ENCODE assay signal across 9 cellular contexts in the genomic region with DNA sequence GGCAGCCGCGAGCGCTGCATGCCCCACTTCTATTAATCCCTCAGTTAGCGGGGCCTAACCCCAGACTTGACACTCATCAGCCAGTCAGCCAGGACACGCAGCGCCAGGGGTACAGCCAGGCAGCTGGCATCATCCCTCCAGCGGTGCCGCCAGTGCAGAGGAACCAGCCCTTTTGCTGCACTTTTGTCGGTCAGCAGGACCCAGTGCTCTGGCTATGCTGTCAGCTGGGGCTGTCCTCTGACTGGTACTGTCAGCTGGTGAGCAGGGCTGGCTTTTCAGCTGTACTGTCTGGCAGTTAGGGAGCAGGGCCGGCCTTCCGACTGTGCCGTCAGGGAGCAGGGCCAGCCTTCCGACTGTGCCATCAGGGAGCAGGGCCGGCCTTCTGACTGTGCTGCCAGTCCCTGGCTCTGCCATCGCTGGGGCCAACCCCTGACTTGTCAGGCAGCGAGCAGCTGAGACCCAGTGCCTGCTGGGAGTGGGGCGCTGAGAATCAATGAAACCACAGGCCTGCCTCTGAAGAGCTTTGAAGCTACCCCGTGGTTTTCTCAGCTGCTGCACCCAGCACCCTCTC.
DNase-seq lines count a peak whose midpoint lies in the region; ATAC-seq and TF ChIP-seq lines count a peak whose summit lies in the region.
"Had no signal": no experiment of that assay in that cellular context is flagged by ENCODE, and none has a peak within 500 bp of the region (broad histone marks: within the 10 kb centered on the region; RNA-seq: fewer than 3 reads in every experiment).

No MANE protein-coding gene starts in this region.

- H3K4me3 ChIP-seq in gastroesophageal sphincter (no peak overlapping the region), lower leg skin (ENCODE audit: low read depth, poor library complexity, severe bottlenecking) (no peak overlapping the region)
- H3K4me3 ChIP-seq: SK-N-MC had no signal

- no peaks in the 10 kb centered on the region for H3K27me3 ChIP-seq in gastroesophageal sphincter

- WGBS in gastroesophageal sphincter (ENCODE audit: low coverage in 1 of 2), 2 donors, result 50 to 80% methylated on average over 1 of the region's 18 CpGs
- WGBS in lower leg skin, 2 donors, result 79 to 81% methylated on average over 15 to 17 of the region's 18 CpGs

- no peaks in the 10 kb centered on the region for H3K36me3 ChIP-seq in gastroesophageal sphincter

- H3K27ac Mint-ChIP-seq in CD14-positive monocyte, result no peak overlapping the region

- H3K27ac ChIP-seq in gastroesophageal sphincter, result peak overlapping the region in 3 of 4 donors; percentile 50 to 76 (median 53)
- H3K27ac ChIP-seq: SK-N-MC had no signal

- H3K9me3 Mint-ChIP-seq in CD14-positive monocyte, result peaks cover 0 to 1% (median 0%) of the 10 kb centered on the region in 7 donors

- peaks cover 6% of the 10 kb centered on the region for H3K4me1 Mint-ChIP-seq in CD14-positive monocyte

- TF ChIP-seq POLR2A in gastroesophageal sphincter (IDR thresholded peaks at IDR 0.05) (no peak), lower leg skin (IDR thresholded peaks at IDR 0.05) (no peak)

- intact Hi-C loops in CD14-positive monocyte (cut with micrococcal nuclease), result no loop called here
- intact Hi-C loops in lower leg skin (cut with DNase I; ENCODE audit: low total_unique reads), result no loop called here

- no peaks in the 10 kb centered on the region for H3K9me3 ChIP-seq in gastroesophageal sphincter

- no peak for TF ChIP-seq EP300 in gastroesophageal sphincter (IDR thresholded peaks at IDR 0.05)

- no peak for TF ChIP-seq CTCF in gastroesophageal sphincter (IDR thresholded peaks at IDR 0.05)
- TF ChIP-seq CTCF in CD14-positive monocyte (IDR thresholded peaks at IDR 0.05), result no peak
- TF ChIP-seq CTCF in lower leg skin (IDR thresholded peaks at IDR 0.05), result no peak

- DNase-seq in LHCN-M2 (ENCODE audit: low read depth) (peak; percentile 91), DMS114 treated with DMSO at 0.1 percent for 48 hours (lab: John Stamatoyannopoulos, UW; ENCODE audit: unreplicated experiment) (no peak), CD14-positive monocyte (ENCODE audit: low spot score) (no peak), GF-D8 (lab: John Stamatoyannopoulos, UW) (no peak), lower leg skin (ENCODE audit: low spot score in 2 of 2) (no peak)
- peak; percentile 82 for DNase-seq in activated CD8-positive, alpha-beta memory T cell treated with anti-CD3 and anti-CD28 coated beads, Interleukin-2, amount 50 U/mL, for 1 hour (ENCODE audit: extremely low read depth)
- peak; percentile 47 to 64 for DNase-seq in stimulated activated CD4-positive, alpha-beta T cell treated with anti-CD3 and anti-CD28 coated beads, Interleukin-4, amount 100 ng/mL, for 48 hours (ENCODE audit: low read depth in 2 of 2)

- H3K4me1 ChIP-seq in gastroesophageal sphincter, result peaks cover 0 to 61% (median 0%) of the 10 kb centered on the region in 3 donors

- no peak overlapping the region for H3K4me3 Mint-ChIP-seq in CD14-positive monocyte

- H3K36me3 Mint-ChIP-seq in CD14-positive monocyte, result no peaks in the 10 kb centered on the region

- peaks cover 24 to 41% (median 31%) of the 10 kb centered on the region in 3 donors for H3K27me3 Mint-ChIP-seq in CD14-positive monocyte (ENCODE audit: low read depth in 3 of 3)

- peak; percentile 56 for ATAC-seq in gastroesophageal sphincter

Comparison
In these comparisons a context has a peak if more than half of its experiments do, and no peak if none do; other contexts are left out.
1. DNase-seq: peak in LHCN-M2 (single experiment), activated CD8-positive, alpha-beta memory T cell treated with anti-CD3 and anti-CD28 coated beads, Interleukin-2, amount 50 U/mL, for 1 hour (single experiment) and stimulated activated CD4-positive, alpha-beta T cell treated with anti-CD3 and anti-CD28 coated beads, Interleukin-4, amount 100 ng/mL, for 48 hours (2 of 2); none in DMS114 treated with DMSO at 0.1 percent for 48 hours (single experiment), CD14-positive monocyte (single experiment), GF-D8 (single experiment) and lower leg skin (0 of 2).